Comparison of ENCODE assay signal across 19 cellular contexts in the genomic region with DNA sequence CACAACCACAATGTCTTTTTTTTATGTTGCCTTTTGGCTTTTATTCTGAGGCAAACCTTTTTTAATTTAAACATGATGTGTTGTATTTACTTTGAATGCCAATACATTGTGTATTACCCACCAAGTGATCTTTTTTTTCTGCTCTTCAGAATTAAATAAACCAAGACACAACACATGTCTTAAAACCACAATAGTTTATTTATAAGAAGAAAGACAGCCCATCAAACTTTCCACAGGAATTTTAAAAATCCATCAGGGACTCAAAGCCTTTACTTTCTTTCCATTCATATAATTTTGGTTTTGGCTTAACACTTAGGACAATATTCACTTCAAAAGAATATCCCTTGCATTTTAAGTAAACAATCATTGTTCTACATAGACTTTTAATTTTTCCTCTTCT.
"Had no signal": no experiment of that assay in that cellular context is flagged by ENCODE, and none has a peak within 500 bp of the region (broad histone marks: within the 10 kb centered on the region; RNA-seq: fewer than 3 reads in every experiment).

No MANE protein-coding gene starts in this region.

- H3K4me3 ChIP-seq: ascending aorta, esophagus squamous epithelium, hepatocyte, left ventricle myocardium inferior, mucosa of descending colon, skin epidermis, tibial nerve had no signal

- H3K4me1 ChIP-seq: ascending aorta, esophagus squamous epithelium, left ventricle myocardium inferior, tibial nerve had no signal

- DNase-seq: activated CD4-positive, alpha-beta T cell treated with anti-CD3 and anti-CD28 coated beads, Interleukin-2, amount 10 ng/mL, durations not matched to agents 7 days and 5 days; activated naive CD4-positive, alpha-beta T cell; activated naive CD8-positive, alpha-beta T cell treated with anti-CD3 and anti-CD28 coated beads, Interleukin-2, amount 10 ng/mL, durations not matched to agents 7 days and 5 days; activated T-cell treated with anti-CD3 and anti-CD28 coated beads for 4 hours; esophagus squamous epithelium; kidney; left ventricle myocardium inferior; mucosa of descending colon; natural killer cell; posterior cingulate gyrus; stimulated activated CD4-positive, alpha-beta T cell treated with anti-CD3 and anti-CD28 coated beads, Interleukin-15, amount 100 ng/mL, for 24 hours; stimulated activated CD4-positive, alpha-beta T cell treated with anti-CD3 and anti-CD28 coated beads, Interleukin-4, amount 100 ng/mL, for 1 hour; stimulated activated CD8-positive, alpha-beta memory T cell treated with anti-CD3 and anti-CD28 coated beads, Interleukin-4, amount 100 ng/mL, for 48 hours; stimulated activated naive CD4-positive, alpha-beta T cell treated with Interleukin-2 at 50 U/mL for 16 hours; substantia nigra had no signal

- H3K4me2 ChIP-seq: hepatocyte had no signal

- H3K36me3 ChIP-seq: ascending aorta, esophagus squamous epithelium, left ventricle myocardium inferior, tibial nerve had no signal

- H2AFZ ChIP-seq: hepatocyte had no signal

- H3K27ac ChIP-seq: ascending aorta, esophagus squamous epithelium, hepatocyte, left ventricle myocardium inferior, skin epidermis, tibial nerve had no signal

- H3K27me3 ChIP-seq: ascending aorta, esophagus squamous epithelium, hepatocyte, tibial nerve had no signal

- H3K79me2 ChIP-seq: hepatocyte had no signal

- ATAC-seq: mucosa of descending colon, natural killer cell had no signal
